ENCODE assay signal across 1 cellular context in genomic region chr6:118639054-118639964, GRCh38.
TF ChIP-seq lines count a peak whose summit lies in the region.

No MANE protein-coding gene starts in this region.

TF ChIP-seq in K562, 482 proteins besides CTCF, POLR2A, EP300 and RAD21 (continued from another document):
- TF ChIP-seq ZHX1 (conservative IDR thresholded peaks at IDR 0.05; ENCODE audit: low read length) (no peak), MXI1 (IDR thresholded peaks at IDR 0.05; ENCODE audit: low read depth, low read length) (no peak), SMAD3 (CRISPR knock-in tag; conservative IDR thresholded peaks at IDR 0.05) (no peak), ZNF57 (CRISPR knock-in tag; IDR thresholded peaks at IDR 0.05) (no peak), KLF6 (CRISPR knock-in tag; IDR thresholded peaks at IDR 0.05; ENCODE audit: borderline replicate concordance) (no peak), MEF2D (tag; conservative IDR thresholded peaks at IDR 0.05; ENCODE audit: low read depth) (no peak), GTF2F1 (IDR thresholded peaks at IDR 0.05; ENCODE audit: low read depth, low read length) (no peak), MTA2 (IDR thresholded peaks at IDR 0.05; ENCODE audit: low read depth) (no peak)
TF ChIP-seq in K562: peak in this region for 0.
